In genomic region chr15:39581501-39582285, GRCh38 we compare ENCODE assay signal across 8 cellular contexts. TPM values are rescaled to one million over a fixed set of nuclear protein-coding genes. Genes with fewer than 3 reads are reported as not detected.
DNase-seq lines count a peak whose midpoint lies in the region; ATAC-seq lines count a peak whose summit lies in the region.

No MANE protein-coding gene starts in this region.

- DNase-seq in ACHN (peak; percentile 52), HAP-1 (ENCODE audit: low spot score in 2 of 2) (peak in 1 of 2 experiments; percentile 42), Right ventricle myocardium superior (peak; percentile 68), NCI-H2227 (lab: John Stamatoyannopoulos, UW; ENCODE audit: unreplicated experiment) (no peak)
- DNase-seq in activated CD4-positive, alpha-beta memory T cell treated with anti-CD3 and anti-CD28 coated beads for 36 hours = peak; percentile 18
- DNase-seq in stimulated activated CD4-positive, alpha-beta T cell treated with anti-CD3 and anti-CD28 coated beads, Interleukin-4, amount 100 ng/mL, for 24 hours = no peak

- POLR2A ChIA-PET in activated CD4-positive, alpha-beta memory T cell treated with anti-CD3 and anti-CD28 coated beads for 36 hours (lab: Charles Lee) = no interaction called here

- no peaks in the 10 kb centered on the region for H3K9me3 Mint-ChIP-seq in activated CD4-positive, alpha-beta memory T cell treated with anti-CD3 and anti-CD28 coated beads for 36 hours

- intact Hi-C loops in activated CD4-positive, alpha-beta memory T cell treated with anti-CD3 and anti-CD28 coated beads for 36 hours (cut with micrococcal nuclease) = loop anchor here (2.0 to 5.0 kb wide), 6 partner anchors 49 to 873 kb away; no protein-coding TSS in a partner anchor
- intact Hi-C loops in Right ventricle myocardium superior (cut with DNase I) = loop anchor here (2.0 to 10.0 kb wide), 5 partner anchors 173 to 767 kb away; no protein-coding TSS in a partner anchor

- H3K9ac ChIP-seq in rectal smooth muscle tissue (ENCODE audit: low read length) = peak overlapping the region; percentile 92

- no peaks in the 10 kb centered on the region for H3K9me3 ChIP-seq in HAP-1

- H3K27me3 Mint-ChIP-seq in activated CD4-positive, alpha-beta memory T cell treated with anti-CD3 and anti-CD28 coated beads for 36 hours = peaks cover 41% of the 10 kb centered on the region

- in situ Hi-C loops in ACHN (cut with HindIII; ENCODE audit: low pct_ligation_motif_present, low pct_unique_long_range_greater_than_20kb, low sequenced_read_pairs) = no loop called here
- in situ Hi-C loops in HAP-1 (cut with MboI; ENCODE audit: low sequenced_read_pairs) = loop anchor here (25.0 kb wide), 1 partner anchor 419 kb away; no protein-coding TSS in a partner anchor

- H3K4me3 Mint-ChIP-seq in activated CD4-positive, alpha-beta memory T cell treated with anti-CD3 and anti-CD28 coated beads for 36 hours = peak overlapping the region; percentile 50

- CTCF ChIA-PET in activated CD4-positive, alpha-beta memory T cell treated with anti-CD3 and anti-CD28 coated beads for 36 hours (lab: Charles Lee) = interaction anchor here (0.6 to 7.8 kb wide), 11 partner anchors 12 to 875 kb away, joined by 3 to 161 read pairs (median 5); no protein-coding TSS in a partner anchor

- H3K4me1 Mint-ChIP-seq in activated CD4-positive, alpha-beta memory T cell treated with anti-CD3 and anti-CD28 coated beads for 36 hours (ENCODE audit: low read depth) = peaks cover 14% of the 10 kb centered on the region

- H3K27ac Mint-ChIP-seq in activated CD4-positive, alpha-beta memory T cell treated with anti-CD3 and anti-CD28 coated beads for 36 hours = no peak overlapping the region

- H3K27me3 ChIP-seq in HAP-1 (ENCODE audit: low read depth) (peaks cover 2% of the 10 kb centered on the region), rectal smooth muscle tissue (ENCODE audit: control insufficient read depth, insufficient read depth, low read length) (no peaks in the 10 kb centered on the region)

- H3K36me3 Mint-ChIP-seq in activated CD4-positive, alpha-beta memory T cell treated with anti-CD3 and anti-CD28 coated beads for 36 hours = no peaks in the 10 kb centered on the region

- H3K4me1 ChIP-seq in HAP-1 (peaks cover 4% of the 10 kb centered on the region; the same call in 1 of the 2 replicates), rectal smooth muscle tissue (ENCODE audit: control insufficient read depth, insufficient read depth, low read length) (peaks cover 46% of the 10 kb centered on the region)

- H3K4me3 ChIP-seq in HAP-1 = peak overlapping the region; percentile 46
- peak overlapping the region; percentile 76 for H3K4me3 ChIP-seq in rectal smooth muscle tissue (ENCODE audit: low read length)

- peak overlapping the region; percentile 96 for H3K27ac ChIP-seq in rectal smooth muscle tissue (ENCODE audit: low read depth, low read length)

- H3K36me3 ChIP-seq in HAP-1 (replicated peaks) (peaks cover 12% of the 10 kb centered on the region), rectal smooth muscle tissue (ENCODE audit: control insufficient read depth, insufficient read depth, low read length) (peaks cover 40% of the 10 kb centered on the region)

- peak; percentile 65 for ATAC-seq in Right ventricle myocardium superior (ENCODE audit: poor library complexity)
- no peak for ATAC-seq in GM18502 (IDR thresholded peaks at IDR 0.05; ENCODE audit: poor library complexity, unreplicated experiment)

RNA-seq across cellular contexts. Expression of gene THBS1, which starts 0.8 kb away (rescaled TPM):
- 1 to 10 TPM in 1 of 2 experiments, under 1 TPM in 1; 0.93 to 1.8 TPM for total RNA-seq in activated CD4-positive, alpha-beta memory T cell treated with anti-CD3 and anti-CD28 coated beads for 36 hours
- total RNA-seq in Right ventricle myocardium superior = 37.5 TPM

Comparison
In these comparisons a context has a peak if more than half of its experiments do, and no peak if none do; other contexts are left out.
1. DNase-seq: peak in ACHN (single experiment), activated CD4-positive, alpha-beta memory T cell treated with anti-CD3 and anti-CD28 coated beads for 36 hours (single experiment) and Right ventricle myocardium superior (single experiment); none in stimulated activated CD4-positive, alpha-beta T cell treated with anti-CD3 and anti-CD28 coated beads, Interleukin-4, amount 100 ng/mL, for 24 hours (single experiment) and NCI-H2227 (single experiment).
2. RNA of gene THBS1, which starts 0.8 kb away (total RNA-seq): 37.5 TPM in Right ventricle myocardium superior (single experiment); 0.93 to 1.8 TPM in activated CD4-positive, alpha-beta memory T cell treated with anti-CD3 and anti-CD28 coated beads for 36 hours; every median in the first group is over 10 times any median in the second.